In genomic region chr11:81000334-81001100, GRCh38 we compare ENCODE assay signal across 30 cellular contexts.
"Had no signal": no experiment of that assay in that cellular context is flagged by ENCODE, and none has a peak within 500 bp of the region (broad histone marks: within the 10 kb centered on the region; RNA-seq: fewer than 3 reads in every experiment).

No MANE protein-coding gene starts in this region.

- H3K36me3 ChIP-seq: ascending aorta, breast epithelium, esophagus muscularis mucosa, gastrocnemius medialis, heart left ventricle had no signal

- H3K4me1 ChIP-seq: ascending aorta, breast epithelium, esophagus muscularis mucosa, gastrocnemius medialis, heart left ventricle had no signal

- DNase-seq: activated CD4-positive, alpha-beta memory T cell treated with anti-CD3 and anti-CD28 coated beads, Interleukin-2, amount 10 ng/mL, durations not matched to agents 7 days and 5 days; activated CD4-positive, alpha-beta T cell treated with anti-CD3 and anti-CD28 coated beads for 1 hour; activated CD4-positive, alpha-beta T cell treated with anti-CD3 and anti-CD28 coated beads for 4 hours; activated CD4-positive, alpha-beta T cell treated with anti-CD3 and anti-CD28 coated beads, Interleukin-2, amount 10 ng/mL, durations not matched to agents 7 days and 5 days; activated CD4-positive, alpha-beta T cell treated with anti-CD3 and anti-CD28 coated beads, Interleukin-2, amount 50 U/mL, for 4 hours; activated CD8-positive, alpha-beta memory T cell treated with anti-CD3 and anti-CD28 coated beads, Interleukin-2, amount 50 U/mL, for 48 hours; activated gamma-delta T cell; activated naive CD4-positive, alpha-beta T cell; activated naive CD4-positive, alpha-beta T cell treated with anti-CD3 and anti-CD28 coated beads, Interleukin-2, amount 10 ng/mL, durations not matched to agents 7 days and 5 days; activated naive CD8-positive, alpha-beta T cell treated with anti-CD3 and anti-CD28 coated beads, Interleukin-2, amount 10 ng/mL, durations not matched to agents 7 days and 5 days; activated T-cell treated with anti-CD3 and anti-CD28 coated beads for 4 hours; activated T-cell treated with anti-CD3 and anti-CD28 coated beads, Interleukin-2, amount 50 U/mL, for 24 hours; activated T-cell treated with anti-CD3 and anti-CD28 coated beads, Interleukin-2, amount 50 U/mL, for 72 hours; dorsolateral prefrontal cortex; effector memory CD4-positive, alpha-beta T cell; endodermal cell; erythroblast; foreskin keratinocyte; gastrocnemius medialis; glutamatergic neuron; heart left ventricle; T-helper 2 cell had no signal

- H3K9me3 ChIP-seq: ascending aorta, breast epithelium, esophagus muscularis mucosa, gastrocnemius medialis, heart left ventricle had no signal

- H3K27ac ChIP-seq: ascending aorta, breast epithelium, coronary artery, dorsolateral prefrontal cortex, esophagus muscularis mucosa, foreskin keratinocyte, gastrocnemius medialis, heart left ventricle, VCaP had no signal

- FAIRE-seq: TTC549 had no signal

- H3K4me3 ChIP-seq: ascending aorta, breast epithelium, coronary artery, dorsolateral prefrontal cortex, esophagus muscularis mucosa, gastrocnemius medialis, heart left ventricle had no signal

- H3K27me3 ChIP-seq: ascending aorta, breast epithelium, dorsolateral prefrontal cortex, esophagus muscularis mucosa, foreskin keratinocyte, gastrocnemius medialis, heart left ventricle had no signal

- ATAC-seq: activated naive CD4-positive, alpha-beta T cell treated with anti-CD3 and anti-CD28 coated beads, Interleukin-2, amount 50 U/mL, for 72 hours; activated T-cell treated with anti-CD3 and anti-CD28 coated beads, Interleukin-2, amount 50 U/mL, for 72 hours; foreskin keratinocyte; gastrocnemius medialis; heart left ventricle; WTC11 had no signal
